25 cellular contexts compared by ENCODE assay signal in the genomic region with DNA sequence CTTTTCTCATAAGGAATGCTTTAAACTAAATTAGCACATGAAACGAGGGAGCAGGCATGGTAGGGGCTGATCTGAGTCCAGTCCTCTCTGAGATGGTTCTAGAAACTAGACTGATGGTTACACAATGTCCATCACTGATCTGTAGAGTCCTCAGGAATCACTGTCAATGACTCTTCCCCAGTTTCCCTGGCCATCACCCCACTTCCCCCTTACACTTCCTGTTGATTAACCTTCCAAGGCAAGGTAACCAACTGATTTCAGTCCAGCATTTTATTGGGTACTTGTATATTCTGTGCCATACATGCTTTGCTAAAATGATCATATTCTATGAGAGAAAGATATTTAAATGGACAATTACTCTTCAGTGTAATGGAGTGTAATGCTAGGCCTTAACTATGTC.
DNase-seq lines count a peak whose midpoint lies in the region; ATAC-seq lines count a peak whose summit lies in the region.
"Had no signal": no experiment of that assay in that cellular context is flagged by ENCODE, and none has a peak within 500 bp of the region (broad histone marks: within the 10 kb centered on the region; RNA-seq: fewer than 3 reads in every experiment).

No MANE protein-coding gene starts in this region.

- H3K4me1 Mint-ChIP-seq in stimulated activated naive CD8-positive, alpha-beta T cell treated with anti-CD3 and anti-CD28 coated beads, Interleukin-15, Interleukin-2, amounts not matched to agents 100 ng/mL and 50 ng/mL, for 24 hours (ENCODE audit: low read depth) = peaks cover 68% of the 10 kb centered on the region
- peaks cover 27% of the 10 kb centered on the region for H3K4me1 Mint-ChIP-seq in activated T-helper 17 cell treated with anti-CD3 and anti-CD28 coated beads, Interleukin-2, amount 50 U/mL, for 72 hours

- H3K4me3 Mint-ChIP-seq in stimulated activated naive CD8-positive, alpha-beta T cell treated with anti-CD3 and anti-CD28 coated beads, Interleukin-15, Interleukin-2, amounts not matched to agents 100 ng/mL and 50 ng/mL, for 24 hours = no peak overlapping the region
- no peak overlapping the region for H3K4me3 Mint-ChIP-seq in activated T-helper 17 cell treated with anti-CD3 and anti-CD28 coated beads, Interleukin-2, amount 50 U/mL, for 72 hours
- H3K4me3 Mint-ChIP-seq: activated naive CD4-positive, alpha-beta T cell treated with anti-CD3 and anti-CD28 coated beads, Interleukin-2, amount 10 ng/mL, durations not matched to agents 7 days and 5 days; CD4-positive, alpha-beta memory T cell; neural crest cell had no signal

- peaks cover 9% of the 10 kb centered on the region for H3K36me3 Mint-ChIP-seq in stimulated activated naive CD8-positive, alpha-beta T cell treated with anti-CD3 and anti-CD28 coated beads, Interleukin-15, Interleukin-2, amounts not matched to agents 100 ng/mL and 50 ng/mL, for 24 hours (ENCODE audit: low read depth)
- H3K36me3 Mint-ChIP-seq in activated T-helper 17 cell treated with anti-CD3 and anti-CD28 coated beads, Interleukin-2, amount 50 U/mL, for 72 hours (ENCODE audit: low read depth) = peaks cover 1% of the 10 kb centered on the region

- no peak for DNase-seq in stimulated activated naive CD8-positive, alpha-beta T cell treated with anti-CD3 and anti-CD28 coated beads, Interleukin-15, Interleukin-2, amounts not matched to agents 100 U/mL and 50 U/mL, for 24 hours
- DNase-seq in MV-4-11 (lab: John Stamatoyannopoulos, UW) = peak; percentile 20
- DNase-seq in SW 1271 (lab: John Stamatoyannopoulos, UW) = no peak
- DNase-seq in SKM-1 (lab: John Stamatoyannopoulos, UW; ENCODE audit: unreplicated experiment) = no peak
- no peak for DNase-seq in AML-193 (lab: John Stamatoyannopoulos, UW)
- DNase-seq: activated CD8-positive, alpha-beta memory T cell treated with anti-CD3 and anti-CD28 coated beads for 24 hours; activated naive CD4-positive, alpha-beta T cell treated with anti-CD3 and anti-CD28 coated beads, Interleukin-2, amount 10 ng/mL, durations not matched to agents 7 days and 5 days; activated T-cell treated with anti-CD3 and anti-CD28 coated beads, Interleukin-2, amount 50 U/mL, for 1 hour; CD4-positive, alpha-beta memory T cell; central memory CD4-positive, alpha-beta T cell; DMS 273 treated with DMSO at 0.1 percent for 48 hours; KBM-7; left cardiac atrium; mammary epithelial cell; NCI-H1092 treated with DMSO at 0.1 percent for 48 hours; NCI-H187 treated with DMSO at 0.1 percent for 48 hours; right cardiac atrium; spleen; stimulated activated CD4-positive, alpha-beta T cell treated with anti-CD3 and anti-CD28 coated beads, Interleukin-2, amount 100 ng/mL, for 48 hours; stimulated activated naive B cell treated with anti-CD40 and anti-IgM and Interleukin-4, amounts not matched to agents 10 μg/mL and 1 μg/mL and 100 μg/mL, for 72 hours had no signal

- H3K27me3 Mint-ChIP-seq in stimulated activated naive CD8-positive, alpha-beta T cell treated with anti-CD3 and anti-CD28 coated beads, Interleukin-15, Interleukin-2, amounts not matched to agents 100 ng/mL and 50 ng/mL, for 24 hours = no peaks in the 10 kb centered on the region
- H3K27me3 Mint-ChIP-seq in activated T-helper 17 cell treated with anti-CD3 and anti-CD28 coated beads, Interleukin-2, amount 50 U/mL, for 72 hours = no peaks in the 10 kb centered on the region
- H3K27me3 Mint-ChIP-seq: activated naive CD4-positive, alpha-beta T cell treated with anti-CD3 and anti-CD28 coated beads, Interleukin-2, amount 10 ng/mL, durations not matched to agents 7 days and 5 days; CD4-positive, alpha-beta memory T cell; stimulated activated naive B cell treated with anti-CD40 and anti-IgM and Interleukin-4, amounts not matched to agents 10 μg/mL and 1 μg/mL and 100 μg/mL, for 72 hours had no signal

- H3K9me3 Mint-ChIP-seq in stimulated activated naive CD8-positive, alpha-beta T cell treated with anti-CD3 and anti-CD28 coated beads, Interleukin-15, Interleukin-2, amounts not matched to agents 100 ng/mL and 50 ng/mL, for 24 hours = no peaks in the 10 kb centered on the region
- no peaks in the 10 kb centered on the region for H3K9me3 Mint-ChIP-seq in activated T-helper 17 cell treated with anti-CD3 and anti-CD28 coated beads, Interleukin-2, amount 50 U/mL, for 72 hours
- H3K9me3 Mint-ChIP-seq: activated naive CD4-positive, alpha-beta T cell treated with anti-CD3 and anti-CD28 coated beads, Interleukin-2, amount 10 ng/mL, durations not matched to agents 7 days and 5 days; CD4-positive, alpha-beta memory T cell; stimulated activated naive B cell treated with anti-CD40 and anti-IgM and Interleukin-4, amounts not matched to agents 10 μg/mL and 1 μg/mL and 100 μg/mL, for 72 hours had no signal

- no peak for ATAC-seq in stimulated activated naive CD8-positive, alpha-beta T cell treated with anti-CD3 and anti-CD28 coated beads, Interleukin-15, Interleukin-2, amounts not matched to agents 100 U/mL and 50 U/mL, for 24 hours
- no peak for ATAC-seq in activated T-helper 17 cell treated with anti-CD3 and anti-CD28 coated beads, Interleukin-2, amount 50 U/mL, for 72 hours (replicated peaks)
- no peak for ATAC-seq in GM21390 (IDR thresholded peaks at IDR 0.05; ENCODE audit: unreplicated experiment)
- ATAC-seq: left cardiac atrium, right cardiac atrium, Right ventricle myocardium inferior had no signal

- peak overlapping the region; percentile 60 for H3K27ac Mint-ChIP-seq in stimulated activated naive CD8-positive, alpha-beta T cell treated with anti-CD3 and anti-CD28 coated beads, Interleukin-15, Interleukin-2, amounts not matched to agents 100 ng/mL and 50 ng/mL, for 24 hours
- H3K27ac Mint-ChIP-seq in activated T-helper 17 cell treated with anti-CD3 and anti-CD28 coated beads, Interleukin-2, amount 50 U/mL, for 72 hours = peak overlapping the region; percentile 31
- H3K27ac Mint-ChIP-seq: activated naive CD4-positive, alpha-beta T cell treated with anti-CD3 and anti-CD28 coated beads, Interleukin-2, amount 10 ng/mL, durations not matched to agents 7 days and 5 days had no signal
